16 cellular contexts compared by ENCODE assay signal in genomic region chr10:110310741-110311140, GRCh38. TPM values are rescaled to one million over a fixed set of nuclear protein-coding genes. Genes with fewer than 3 reads are reported as not detected.
A peak's percentile ranks its signal among the peaks of the same experiment; 100 is the strongest.
DNase-seq lines count a peak whose midpoint lies in the region; ATAC-seq and TF ChIP-seq lines count a peak whose summit lies in the region.
"Had no signal": no experiment of that assay in that cellular context is flagged by ENCODE, and none has a peak within 500 bp of the region (broad histone marks: within the 10 kb centered on the region; RNA-seq: fewer than 3 reads in every experiment).

No MANE protein-coding gene starts in this region.

- H3K27me3 ChIP-seq in subcutaneous abdominal adipose tissue (ENCODE audit: control insufficient read depth in 5 of 5, insufficient read depth in 4 of 5, low read length in 5 of 5): peaks cover 0 to 4% (median 2%) of the 10 kb centered on the region in 5 donors
- H3K27me3 ChIP-seq: uterus had no signal

- no peak for DNase-seq in activated naive CD4-positive, alpha-beta T cell treated with anti-CD3 and anti-CD28 coated beads, Interleukin-2, amount 50 U/mL, for 72 hours (ENCODE audit: low spot score in 2 of 2)
- DNase-seq in activated naive CD4-positive, alpha-beta T cell (lab: John Stamatoyannopoulos, UW): no peak
- DNase-seq in NCI-H82 (lab: John Stamatoyannopoulos, UW) (peak; percentile 84), endothelial cell (ENCODE audit: low spot score) (no peak), iPS-NIHi7 (ENCODE audit: extremely low spot score) (no peak), COLO829 (ENCODE audit: low spot score) (no peak)
- DNase-seq in stimulated activated CD4-positive, alpha-beta T cell treated with anti-CD3 and anti-CD28 coated beads, Interleukin-1b, Interleukin-23, amount 100 ng/mL, for 48 hours: no peak
- DNase-seq: activated CD4-positive, alpha-beta T cell treated with anti-CD3 and anti-CD28 coated beads for 1 hour; kidney had no signal

- H3K4me1 ChIP-seq in subcutaneous abdominal adipose tissue (ENCODE audit: control insufficient read depth in 5 of 5, insufficient read depth in 5 of 5, low read length in 5 of 5): peaks cover 0 to 18% (median 0%) of the 10 kb centered on the region in 5 donors
- H3K4me1 ChIP-seq: uterus had no signal

- peaks cover 2% of the 10 kb centered on the region for H3K27me3 Mint-ChIP-seq in endothelial cell (ENCODE audit: unreplicated experiment)
- H3K27me3 Mint-ChIP-seq: IgD-negative memory B cell had no signal

- no peaks in the 10 kb centered on the region for H3K9me3 ChIP-seq in subcutaneous abdominal adipose tissue (ENCODE audit: control insufficient read depth in 5 of 5, low read length in 5 of 5)
- H3K9me3 ChIP-seq: uterus had no signal

- no peak for TF ChIP-seq CTCF in endothelial cell (IDR thresholded peaks at IDR 0.05; ENCODE audit: unreplicated experiment)

- peak overlapping the region; percentile 17 for H3K27ac ChIP-seq in subcutaneous abdominal adipose tissue (ENCODE audit: low read depth, low read length)
- H3K27ac ChIP-seq: SK-N-MC, uterus had no signal

- H3K36me3 Mint-ChIP-seq in activated naive CD4-positive, alpha-beta T cell treated with anti-CD3 and anti-CD28 coated beads, Interleukin-2, amount 50 U/mL, for 72 hours: no peaks in the 10 kb centered on the region
- no peaks in the 10 kb centered on the region for H3K36me3 Mint-ChIP-seq in endothelial cell (ENCODE audit: low read depth, unreplicated experiment)
- H3K36me3 Mint-ChIP-seq: activated naive CD4-positive, alpha-beta T cell treated with anti-CD3 and anti-CD28 coated beads, Interleukin-2, amount 10 ng/mL, durations not matched to agents 7 days and 5 days; IgD-negative memory B cell had no signal

- peak overlapping the region; percentile 34 for H3K4me3 Mint-ChIP-seq in endothelial cell (ENCODE audit: unreplicated experiment)
- H3K4me3 Mint-ChIP-seq: activated naive CD4-positive, alpha-beta T cell treated with anti-CD3 and anti-CD28 coated beads, Interleukin-2, amount 10 ng/mL, durations not matched to agents 7 days and 5 days; HFFc6; IgD-negative memory B cell; nephron had no signal

- no peak overlapping the region for H3K4me3 ChIP-seq in subcutaneous abdominal adipose tissue (ENCODE audit: low read depth in 1 of 5, low read length in 5 of 5)
- H3K4me3 ChIP-seq: SK-N-MC, uterus had no signal

- H3K4me1 Mint-ChIP-seq in endothelial cell (ENCODE audit: unreplicated experiment): peaks cover 36% of the 10 kb centered on the region

- H3K9me3 Mint-ChIP-seq in activated naive CD4-positive, alpha-beta T cell treated with anti-CD3 and anti-CD28 coated beads, Interleukin-2, amount 50 U/mL, for 72 hours: no peaks in the 10 kb centered on the region
- no peaks in the 10 kb centered on the region for H3K9me3 Mint-ChIP-seq in endothelial cell (ENCODE audit: unreplicated experiment)
- H3K9me3 Mint-ChIP-seq: activated naive CD4-positive, alpha-beta T cell treated with anti-CD3 and anti-CD28 coated beads, Interleukin-2, amount 10 ng/mL, durations not matched to agents 7 days and 5 days; HFFc6; nephron had no signal

- ATAC-seq in activated naive CD4-positive, alpha-beta T cell treated with anti-CD3 and anti-CD28 coated beads, Interleukin-2, amount 50 U/mL, for 72 hours: peak; percentile 29 to 56

- H3K27ac Mint-ChIP-seq in activated naive CD4-positive, alpha-beta T cell treated with anti-CD3 and anti-CD28 coated beads, Interleukin-2, amount 50 U/mL, for 72 hours: no peak overlapping the region
- H3K27ac Mint-ChIP-seq in endothelial cell (ENCODE audit: unreplicated experiment): peak overlapping the region; percentile 64
- H3K27ac Mint-ChIP-seq: activated naive CD4-positive, alpha-beta T cell treated with anti-CD3 and anti-CD28 coated beads, Interleukin-2, amount 10 ng/mL, durations not matched to agents 7 days and 5 days; IgD-negative memory B cell; nephron had no signal

- H3K9ac ChIP-seq in subcutaneous abdominal adipose tissue (ENCODE audit: low read length in 5 of 5): peak overlapping the region in 1 of 5 donors; percentile 8

- no peaks in the 10 kb centered on the region for H3K36me3 ChIP-seq in subcutaneous abdominal adipose tissue (ENCODE audit: control insufficient read depth in 5 of 5, insufficient read depth in 5 of 5, low read length in 5 of 5)
- H3K36me3 ChIP-seq: uterus had no signal

RNA-seq across cellular contexts. Expression of gene SMNDC1, which starts 6.0 kb away (rescaled TPM):
- total RNA-seq in activated naive CD4-positive, alpha-beta T cell treated with anti-CD3 and anti-CD28 coated beads, Interleukin-2, amount 50 U/mL, for 72 hours: 10 to 100 TPM; 37.9 to 65.1 TPM
- total RNA-seq in endothelial cell (ENCODE audit: unreplicated experiment): 35.4 TPM
